25 cellular contexts compared by ENCODE assay signal in genomic region chr10:86141896-86142295, GRCh38.
"Had no signal": no experiment of that assay in that cellular context is flagged by ENCODE, and none has a peak within 500 bp of the region (broad histone marks: within the 10 kb centered on the region; RNA-seq: fewer than 3 reads in every experiment).

No MANE protein-coding gene starts in this region.

- H3K4me3 Mint-ChIP-seq: dendritic cell treated with granulocyte-macrophage colony-stimulating factor and Interleukin-4, amounts not matched to agents 40 ng/mL and 50 ng/mL, for 4 days; effector memory CD8-positive, alpha-beta T cell; endodermal cell had no signal

- H3K27me3 Mint-ChIP-seq: dendritic cell treated with granulocyte-macrophage colony-stimulating factor and Interleukin-4, amounts not matched to agents 40 ng/mL and 50 ng/mL, for 4 days had no signal

- H3K27ac Mint-ChIP-seq: dendritic cell treated with granulocyte-macrophage colony-stimulating factor and Interleukin-4, amounts not matched to agents 40 ng/mL and 50 ng/mL, for 4 days; effector memory CD8-positive, alpha-beta T cell; endodermal cell had no signal

- H3K36me3 ChIP-seq: colonic mucosa, esophagus muscularis mucosa, esophagus squamous epithelium, gastrocnemius medialis, gastroesophageal sphincter, heart left ventricle, heart right ventricle had no signal

- ATAC-seq: effector memory CD8-positive, alpha-beta T cell; esophagus mucosa; foreskin keratinocyte; gastrocnemius medialis; gastroesophageal sphincter; heart left ventricle; heart right ventricle had no signal

- H3K4me1 ChIP-seq: colonic mucosa, esophagus muscularis mucosa, esophagus squamous epithelium, foreskin keratinocyte, gastrocnemius medialis, gastroesophageal sphincter, heart left ventricle, heart right ventricle had no signal

- H3K9me3 ChIP-seq: colonic mucosa, esophagus muscularis mucosa, esophagus squamous epithelium, gastrocnemius medialis, gastroesophageal sphincter, heart left ventricle, heart right ventricle had no signal

- H3K27ac ChIP-seq: colonic mucosa, coronary artery, dorsolateral prefrontal cortex, epithelial cell of prostate, esophagus muscularis mucosa, esophagus squamous epithelium, foreskin keratinocyte, gastrocnemius medialis, gastroesophageal sphincter, heart left ventricle, heart right ventricle had no signal

- H3K4me3 ChIP-seq: colonic mucosa, coronary artery, dorsolateral prefrontal cortex, esophagus muscularis mucosa, esophagus squamous epithelium, gastrocnemius medialis, gastroesophageal sphincter, heart left ventricle, heart right ventricle had no signal

- H3K27me3 ChIP-seq: colonic mucosa, dorsolateral prefrontal cortex, esophagus muscularis mucosa, esophagus squamous epithelium, foreskin keratinocyte, gastroesophageal sphincter, heart left ventricle had no signal

- H3K9me3 Mint-ChIP-seq: dendritic cell treated with granulocyte-macrophage colony-stimulating factor and Interleukin-4, amounts not matched to agents 40 ng/mL and 50 ng/mL, for 4 days; effector memory CD8-positive, alpha-beta T cell; endodermal cell had no signal

- H3K4me1 Mint-ChIP-seq: endodermal cell had no signal

- DNase-seq: colonic mucosa; cortex of kidney; dermis blood vessel endothelial cell; dorsolateral prefrontal cortex; effector CD4-positive, alpha-beta T cell; effector CD8-positive, alpha-beta T cell; effector memory CD4-positive, alpha-beta T cell; effector memory CD8-positive, alpha-beta T cell; endodermal cell; erythroblast; esophagus squamous epithelium; foreskin fibroblast; foreskin keratinocyte; foreskin melanocyte; gastrocnemius medialis; glutamatergic neuron; head of caudate nucleus; heart left ventricle; heart right ventricle had no signal
